Comparison of ENCODE assay signal across 12 cellular contexts in the genomic region with DNA sequence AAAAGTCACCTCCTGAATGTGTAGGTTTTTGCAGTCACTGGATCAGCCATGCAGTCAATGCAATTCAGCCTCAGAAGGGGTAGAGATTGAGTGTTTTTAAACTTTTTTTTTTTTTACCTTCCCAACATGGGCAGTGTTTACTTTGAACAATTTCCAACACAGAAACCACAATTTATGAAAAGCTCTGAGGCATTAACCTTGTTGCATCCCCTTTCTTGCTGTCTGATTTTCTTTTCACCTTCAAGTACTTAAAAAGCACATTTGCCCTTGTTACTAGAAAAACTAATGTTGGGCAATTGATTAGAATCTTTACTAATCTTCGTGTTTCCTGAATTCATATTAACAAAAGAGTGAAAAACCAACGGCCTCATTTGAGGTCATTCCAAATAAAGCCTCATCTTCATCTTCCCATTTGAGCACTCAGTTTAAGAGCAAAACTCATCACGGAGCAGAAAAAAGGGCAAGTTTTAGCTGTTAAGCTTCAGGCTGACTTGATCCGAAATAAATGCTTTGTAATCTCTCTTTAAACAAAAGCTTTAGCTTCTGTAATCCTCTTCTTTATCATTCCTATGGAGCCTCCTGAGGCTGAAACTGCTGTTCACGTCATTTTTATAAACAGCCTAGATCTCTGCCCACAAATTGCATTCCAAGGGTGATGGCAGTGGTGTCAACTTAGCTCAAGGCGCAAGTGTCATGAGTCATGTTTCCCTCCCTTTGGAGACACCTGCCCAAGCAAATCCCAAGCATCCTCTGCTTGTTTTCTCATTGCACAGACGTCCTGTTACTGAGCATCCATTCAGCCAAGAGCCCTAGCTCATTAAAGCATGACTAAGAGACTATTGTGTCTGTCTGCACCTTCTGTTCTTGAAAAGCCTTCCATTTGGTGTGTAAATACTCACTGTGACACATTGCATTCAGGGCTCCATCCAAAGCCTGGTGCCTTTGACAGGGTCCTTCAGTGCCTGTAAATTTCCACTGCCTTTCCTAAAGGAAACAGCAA.
DNase-seq lines count a peak whose midpoint lies in the region; ATAC-seq and TF ChIP-seq lines count a peak whose summit lies in the region.
"Had no signal": no experiment of that assay in that cellular context is flagged by ENCODE, and none has a peak within 500 bp of the region (broad histone marks: within the 10 kb centered on the region; RNA-seq: fewer than 3 reads in every experiment).

No MANE protein-coding gene starts in this region.

- H3K36me3 ChIP-seq in HUES64 (ENCODE audit: insufficient read depth, low read length) = no peaks in the 10 kb centered on the region
- H3K36me3 ChIP-seq in smooth muscle cell (ENCODE audit: low read depth) = no peaks in the 10 kb centered on the region
- H3K36me3 ChIP-seq: uterus had no signal

- H3K9ac ChIP-seq in HUES64 (ENCODE audit: low read depth, low read length) = no peak overlapping the region
- peak overlapping the region; percentile 27 for H3K9ac ChIP-seq in smooth muscle cell (ENCODE audit: low read depth)

- H3K27me3 ChIP-seq in HUES64 (ENCODE audit: insufficient read depth, low read length) (peaks cover 20% of the 10 kb centered on the region), smooth muscle cell (ENCODE audit: low read depth) (peaks cover 11% of the 10 kb centered on the region)
- H3K27me3 ChIP-seq: uterus had no signal

- no peaks in the 10 kb centered on the region for H3K79me2 ChIP-seq in smooth muscle cell (ENCODE audit: low read depth)

- H4K20me1 ChIP-seq in smooth muscle cell (ENCODE audit: low read depth) = no peaks in the 10 kb centered on the region

- H3K27ac ChIP-seq in HUES64 (ENCODE audit: low read depth, low read length) (peak overlapping the region; percentile 15; the same call in 1 of the 2 replicates), smooth muscle cell (ENCODE audit: low read depth) (peak overlapping the region; percentile 78)
- H3K27ac ChIP-seq: uterus had no signal

- no peak overlapping the region for H3K4me3 ChIP-seq in HUES64 (ENCODE audit: low read length)
- no peak overlapping the region for H3K4me3 ChIP-seq in choroid plexus epithelial cell (ENCODE audit: low read depth, low read length)
- H3K4me3 ChIP-seq in smooth muscle cell = no peak overlapping the region
- H3K4me3 ChIP-seq: lung, uterus had no signal

- WGBS in HUES64 = 73% methylated on average over 7 of the region's 7 CpGs
- 6% methylated on average over 7 of the region's 7 CpGs for WGBS in smooth muscle cell (ENCODE audit: low lambda C conversion rate)

- DNase-seq in NCI-H510A (lab: John Stamatoyannopoulos, UW) (peak; percentile 80), choroid plexus epithelial cell (ENCODE audit: low read depth) (peak; percentile 10), smooth muscle cell (lab: John Stamatoyannopoulos, UW; ENCODE audit: unreplicated experiment) (no peak)
- DNase-seq: effector CD4-positive, alpha-beta T cell; Right ventricle myocardium superior; stimulated activated CD4-positive, alpha-beta T cell treated with anti-CD3 and anti-CD28 coated beads, Interleukin-4, amount 100 ng/mL, for 1 hour; uterus had no signal

- H3K9me3 ChIP-seq in HUES64 (ENCODE audit: insufficient read depth, low read depth, low read length) = no peaks in the 10 kb centered on the region
- no peaks in the 10 kb centered on the region for H3K9me3 ChIP-seq in smooth muscle cell (replicated peaks; ENCODE audit: low read depth)
- H3K9me3 ChIP-seq: uterus had no signal

- no peak for ATAC-seq in HG03439 (IDR thresholded peaks at IDR 0.05; ENCODE audit: unreplicated experiment)
- ATAC-seq in GM19023 (IDR thresholded peaks at IDR 0.05; ENCODE audit: unreplicated experiment) = no peak
- ATAC-seq in HG03108 (IDR thresholded peaks at IDR 0.05; ENCODE audit: unreplicated experiment) = no peak

- H3F3A ChIP-seq in smooth muscle cell (ENCODE audit: low read depth) = no peaks in the 10 kb centered on the region

- H2AFZ ChIP-seq in smooth muscle cell (ENCODE audit: low read depth) = no peak overlapping the region

- H3K4me1 ChIP-seq in HUES64 (ENCODE audit: insufficient read depth, low read length) (peaks cover 13% of the 10 kb centered on the region), smooth muscle cell (ENCODE audit: low read depth) (peaks cover 5% of the 10 kb centered on the region)
- H3K4me1 ChIP-seq: uterus had no signal

- peak overlapping the region; percentile 30 for H3K4me2 ChIP-seq in smooth muscle cell

- TF ChIP-seq CTCF in choroid plexus epithelial cell (conservative IDR thresholded peaks at IDR 0.05; ENCODE audit: low read depth, low read length) (no peak), smooth muscle cell (IDR thresholded peaks at IDR 0.05; ENCODE audit: borderline replicate concordance, insufficient read depth, poor library complexity, severe bottlenecking) (no peak)
